ENCODE assay signal across 9 cellular contexts in genomic region chr17:17269926-17270773, GRCh38. TPM values are rescaled to one million over a fixed set of nuclear protein-coding genes. Genes with fewer than 3 reads are reported as not detected.
DNase-seq lines count a peak whose midpoint lies in the region; ATAC-seq and TF ChIP-seq lines count a peak whose summit lies in the region.
"Had no signal": no experiment of that assay in that cellular context is flagged by ENCODE, and none has a peak within 500 bp of the region (broad histone marks: within the 10 kb centered on the region; RNA-seq: fewer than 3 reads in every experiment).

No MANE protein-coding gene starts in this region.

- POLR2A ChIA-PET in A673 (lab: Charles Lee; ENCODE audit: low non-redundant PET): no interaction called here

- H3K36me3 ChIP-seq in A673 (ENCODE audit: insufficient read depth, low read length, poor library complexity, severe bottlenecking) (peaks cover 77% of the 10 kb centered on the region), WERI-Rb-1 (peaks cover 95% of the 10 kb centered on the region)

- CTCF ChIA-PET in A673 (lab: Charles Lee): interaction anchor here (0.6 kb wide), 1 partner anchor 11 kb away, joined by 3 read pairs; the partner anchor contains the start of gene COPS3

- H3K4me3 ChIP-seq in A673 (ENCODE audit: low read depth, low read length, poor library complexity, severe bottlenecking): no peak overlapping the region
- no peak overlapping the region for H3K4me3 ChIP-seq in WERI-Rb-1 (ENCODE audit: low read depth, low read length)
- no peak overlapping the region for H3K4me3 ChIP-seq in fibroblast of pulmonary artery (replicated peaks; ENCODE audit: low read depth, low read length)

- intact Hi-C loops in A673 (cut with micrococcal nuclease; ENCODE audit: unreplicated experiment): loop anchor here (5.0 kb wide), 1 partner anchor 53 kb away; no protein-coding TSS in a partner anchor

- TF ChIP-seq CTCF in A673 (conservative IDR thresholded peaks at IDR 0.05; ENCODE audit: low read depth, low read length): peak; percentile 42
- TF ChIP-seq CTCF in GM12874 (IDR thresholded peaks at IDR 0.05; ENCODE audit: insufficient read depth, low read depth, low read length): peak; percentile 45
- peak; percentile 54 for TF ChIP-seq CTCF in WERI-Rb-1 (IDR thresholded peaks at IDR 0.05; ENCODE audit: low read depth, low read length)
- peak; percentile 29 for TF ChIP-seq CTCF in fibroblast of pulmonary artery (IDR thresholded peaks at IDR 0.05; ENCODE audit: low read length, missing control alignments)

- H3K9me3 ChIP-seq in A673 (ENCODE audit: low read depth, low read length, poor library complexity, severe bottlenecking) (no peaks in the 10 kb centered on the region), WERI-Rb-1 (ENCODE audit: severe bottlenecking) (no peaks in the 10 kb centered on the region)

- BruUV-seq in A673 (replicated peaks; lab: Mats Ljungman, UMichigan): no TSS peak

- ATAC-seq in GM18873 (IDR thresholded peaks at IDR 0.05; ENCODE audit: low FRiP score, unreplicated experiment): no peak

- H3K27ac ChIP-seq in A673 (ENCODE audit: low read depth, low read length, poor library complexity, severe bottlenecking): no peak overlapping the region
- H3K27ac ChIP-seq in WERI-Rb-1: no peak overlapping the region

- H3K27me3 ChIP-seq in A673 (replicated peaks; ENCODE audit: insufficient read depth, low read depth, low read length, poor library complexity) (no peaks in the 10 kb centered on the region), WERI-Rb-1 (ENCODE audit: insufficient read depth, low read depth, severe bottlenecking) (no peaks in the 10 kb centered on the region)

- no peak for DNase-seq in A673 (ENCODE audit: low spot score)
- peak; percentile 42 for DNase-seq in WERI-Rb-1
- no peak for DNase-seq in fibroblast of pulmonary artery (ENCODE audit: low read depth)
- DNase-seq in iPS-NIHi11 (ENCODE audit: low spot score): no peak
- DNase-seq in GM19240 (ENCODE audit: insufficient read length, low spot score): no peak
- no peak for DNase-seq in NCI-H187 treated with DMSO at 0.1 percent for 48 hours (lab: John Stamatoyannopoulos, UW)
- DNase-seq: DMS153 had no signal

- H3K4me1 ChIP-seq in A673 (ENCODE audit: insufficient read depth, low read length, poor library complexity, severe bottlenecking): no peaks in the 10 kb centered on the region

RNA-seq across cellular contexts. Expression of gene COPS3, which starts 10.9 kb away (rescaled TPM):
- total RNA-seq in A673 (2021): 157 and 171 TPM in 2 replicates

RNA-seq across cellular contexts. Expression of gene NT5M, which starts 33.0 kb away (rescaled TPM):
- total RNA-seq in A673 (2021): 2.6 and 4.8 TPM in 2 replicates

RNA-seq across cellular contexts. Expression of gene FLCN, which starts 33.2 kb away (rescaled TPM):
- 47.6 and 60.2 TPM in 2 replicates for total RNA-seq in A673 (2021)
